9 cellular contexts compared by ENCODE assay signal in the genomic region with DNA sequence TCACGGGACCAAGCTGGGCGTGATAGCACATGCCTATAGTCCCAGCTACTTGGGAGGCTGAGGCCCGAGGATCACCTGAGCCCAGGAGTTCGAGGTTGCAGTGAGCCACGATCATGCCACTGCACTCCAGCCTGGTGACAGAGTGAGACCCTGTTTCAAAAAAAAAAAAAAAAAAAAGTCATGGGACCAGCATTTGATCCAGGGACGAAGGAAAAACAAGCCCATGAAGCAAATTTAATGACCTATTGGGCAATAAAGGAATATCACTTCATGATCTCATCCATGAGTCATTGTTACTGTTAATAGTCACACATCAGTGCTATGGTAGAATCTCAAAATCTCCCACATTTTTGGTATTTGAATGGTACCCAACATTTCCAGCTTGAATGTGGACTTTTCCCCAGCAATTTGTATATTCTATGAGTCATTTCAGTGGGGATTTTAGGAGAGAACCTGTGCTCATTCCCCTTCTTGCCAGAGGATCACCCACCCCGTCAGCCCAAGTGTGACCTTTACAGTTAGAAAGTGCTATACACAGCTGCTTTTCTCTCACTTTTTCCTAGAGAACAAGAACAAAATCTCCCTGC. TPM values are rescaled to one million over a fixed set of nuclear protein-coding genes. Genes with fewer than 3 reads are reported as not detected.
A peak's percentile ranks its signal among the peaks of the same experiment; 100 is the strongest.
DNase-seq lines count a peak whose midpoint lies in the region; ATAC-seq and TF ChIP-seq lines count a peak whose summit lies in the region.
"Had no signal": no experiment of that assay in that cellular context is flagged by ENCODE, and none has a peak within 500 bp of the region (broad histone marks: within the 10 kb centered on the region; RNA-seq: fewer than 3 reads in every experiment).

No MANE protein-coding gene starts in this region.

- H3K9me3 Mint-ChIP-seq in chondrocyte (ENCODE audit: low read depth) = no peaks in the 10 kb centered on the region
- H3K9me3 Mint-ChIP-seq in memory B cell = peaks cover 1% of the 10 kb centered on the region

- no peaks in the 10 kb centered on the region for H3K27me3 ChIP-seq in AG04450 (ENCODE audit: control insufficient read depth, insufficient read depth, low read length)

- H3K27me3 Mint-ChIP-seq in chondrocyte (ENCODE audit: low read depth) (no peaks in the 10 kb centered on the region), memory B cell (no peaks in the 10 kb centered on the region)

- ATAC-seq in memory B cell (ENCODE audit: low read depth) = no peak

- POLR2A ChIA-PET in AG04450 (lab: Yijun Ruan, JAX) = interaction anchor here (0.7 to 1.9 kb wide), 5 partner anchors 10 to 88 kb away, joined by 4 to 9 read pairs (median 5); partner anchors contain the start of genes ACAT2, TCP1 and WTAP

- H3K4me3 Mint-ChIP-seq in chondrocyte (ENCODE audit: unreplicated experiment) (no peak overlapping the region), memory B cell (no peak overlapping the region)
- H3K4me3 Mint-ChIP-seq: immature natural killer cell had no signal

- no peak overlapping the region for H3K4me3 ChIP-seq in AG04450 (ENCODE audit: low read depth, low read length)

- H3K36me3 Mint-ChIP-seq in chondrocyte (ENCODE audit: low read depth) (peaks cover 3% of the 10 kb centered on the region), memory B cell (peaks cover 3% of the 10 kb centered on the region)

- H3K9me3 ChIP-seq in AG04450 (ENCODE audit: control insufficient read depth, insufficient read depth, low read length) = peaks cover 9% of the 10 kb centered on the region

- DNase-seq in AG04450 (ENCODE audit: low read depth, low spot score) = peak; percentile 67
- peak; percentile 90 for DNase-seq in M059J (ENCODE audit: low read depth)
- no peak for DNase-seq in chondrocyte (ENCODE audit: low spot score)
- DNase-seq in memory B cell (ENCODE audit: low spot score in 2 of 2) = no peak
- DNase-seq in NCI-H774 (lab: John Stamatoyannopoulos, UW) = no peak
- DNase-seq in activated CD4-positive, CD25-positive, alpha-beta regulatory T cell treated with anti-CD3 and anti-CD28 coated beads, Interleukin-2, amount 50 U/mL, for 72 hours = no peak
- DNase-seq in stimulated activated CD4-positive, alpha-beta T cell treated with anti-CD3 and anti-CD28 coated beads, Interleukin-2, amount 100 ng/mL, for 48 hours = no peak
- no peak for DNase-seq in activated CD8-positive, alpha-beta memory T cell treated with anti-CD3 and anti-CD28 coated beads, Interleukin-2, amount 50 U/mL, for 48 hours
- DNase-seq: immature natural killer cell had no signal

- TF ChIP-seq CTCF in AG04450 (IDR thresholded peaks at IDR 0.05; ENCODE audit: low read depth, low read length) (no peak), chondrocyte (IDR thresholded peaks at IDR 0.05) (no peak)

- peak overlapping the region; percentile 92 for H3K27ac ChIP-seq in AG04450 (ENCODE audit: low read depth, low read length)

- H3K27ac Mint-ChIP-seq in chondrocyte (ENCODE audit: unreplicated experiment) (peak overlapping the region; percentile 93), memory B cell (peak overlapping the region; percentile 14)
- H3K27ac Mint-ChIP-seq: immature natural killer cell had no signal

- H3K4me1 Mint-ChIP-seq in chondrocyte (ENCODE audit: low read depth) (peaks cover 15% of the 10 kb centered on the region), memory B cell (peaks cover 8% of the 10 kb centered on the region)
- H3K4me1 Mint-ChIP-seq: immature natural killer cell had no signal

- CTCF ChIA-PET in AG04450 (lab: Charles Lee) = interaction anchor here (1.1 to 2.6 kb wide), 4 partner anchors 10 to 387 kb away, joined by 3 to 22 read pairs (median 5); no protein-coding TSS in a partner anchor

RNA-seq across cellular contexts. Expression of gene SOD2, which starts 8.5 kb away (rescaled TPM):
- polyA plus RNA-seq in AG04450 (2011; rRNA removed) = 126 and 194 TPM in 2 replicates
- polyA minus RNA-seq in AG04450 (2011; rRNA and poly(A)+ RNA removed) = 205 and 289 TPM in 2 replicates
- total RNA-seq in M059J (2014; rRNA removed; shearing (Covaris generic)) = 73.2 and 108 TPM in 2 replicates
- 57.1 to 87.3 TPM (median 61.5 TPM) in 3 replicates for total RNA-seq in chondrocyte

RNA-seq across cellular contexts. Expression of gene WTAP, which starts 25.8 kb away (rescaled TPM):
- polyA plus RNA-seq in AG04450 (2011; rRNA removed) = 38.5 and 45.7 TPM in 2 replicates
- polyA minus RNA-seq in AG04450 (2011; rRNA and poly(A)+ RNA removed) = 30.6 and 37.9 TPM in 2 replicates
- 79.6 and 106 TPM in 2 replicates for total RNA-seq in M059J (2014; rRNA removed; shearing (Covaris generic))
- 65.0 to 72.3 TPM (median 65.9 TPM) in 3 replicates for total RNA-seq in chondrocyte

Comparison
In these comparisons a context has a peak if more than half of its experiments do, and no peak if none do; other contexts are left out.
1. DNase-seq: peak in AG04450 (single experiment) and M059J (single experiment); none in chondrocyte (single experiment), memory B cell (0 of 2), NCI-H774 (single experiment), activated CD4-positive, CD25-positive, alpha-beta regulatory T cell treated with anti-CD3 and anti-CD28 coated beads, Interleukin-2, amount 50 U/mL, for 72 hours (single experiment), stimulated activated CD4-positive, alpha-beta T cell treated with anti-CD3 and anti-CD28 coated beads, Interleukin-2, amount 100 ng/mL, for 48 hours (0 of 2) and activated CD8-positive, alpha-beta memory T cell treated with anti-CD3 and anti-CD28 coated beads, Interleukin-2, amount 50 U/mL, for 48 hours (single experiment).